11 cellular contexts compared by ENCODE assay signal in genomic region chr19:4393947-4394590, GRCh38. TPM values are rescaled to one million over a fixed set of nuclear protein-coding genes. Genes with fewer than 3 reads are reported as not detected.
DNase-seq lines count a peak whose midpoint lies in the region; ATAC-seq and TF ChIP-seq lines count a peak whose summit lies in the region.
"Had no signal": no experiment of that assay in that cellular context is flagged by ENCODE, and none has a peak within 500 bp of the region (broad histone marks: within the 10 kb centered on the region; RNA-seq: fewer than 3 reads in every experiment).

No MANE protein-coding gene starts in this region.

- H3K4me3 ChIP-seq in IMR-90 (ENCODE audit: insufficient read depth, low read depth, low read length): no peak overlapping the region
- H3K4me3 ChIP-seq in endodermal cell (ENCODE audit: low read length): peak overlapping the region; percentile 1
- no peak overlapping the region for H3K4me3 ChIP-seq in neuronal stem cell (ENCODE audit: low read length in 2 of 2)
- no peak overlapping the region for H3K4me3 ChIP-seq in brain microvascular endothelial cell (ENCODE audit: low read depth, low read length)

- no peak overlapping the region for H2BK12ac ChIP-seq in neuronal stem cell (ENCODE audit: low read length)

- POLR2A ChIA-PET in CD4-positive, alpha-beta T cell (lab: Charles Lee): interaction anchor here (1.2 kb wide), 1 partner anchor 24 kb away, joined by 4 read pairs; no protein-coding TSS in a partner anchor
- POLR2A ChIA-PET in IMR-90 (lab: Charles Lee; ENCODE audit: unreplicated experiment): interaction anchor here (0.5 kb wide), 1 partner anchor 165 kb away, joined by 3 read pairs; the partner anchor contains the start of gene SEMA6B

- H4K91ac ChIP-seq in IMR-90 (ENCODE audit: insufficient read depth, low read depth, low read length) (peak overlapping the region; percentile 20; the same call in 1 of the 2 replicates), neuronal stem cell (ENCODE audit: low read depth, low read length, poor library complexity) (no peak overlapping the region)

- H3K9ac ChIP-seq in IMR-90 (ENCODE audit: low read depth, low read length): peak overlapping the region; percentile 57
- peak overlapping the region; percentile 35 for H3K9ac ChIP-seq in endodermal cell (ENCODE audit: extremely low read depth, low read length, poor library complexity, severe bottlenecking)
- H3K9ac ChIP-seq in neuronal stem cell (ENCODE audit: low read depth, low read length, poor library complexity): peak overlapping the region; percentile 80
- H3K9ac ChIP-seq: SK-N-SH had no signal

- ATAC-seq in CD4-positive, alpha-beta T cell (ENCODE audit: poor library complexity): no peak
- ATAC-seq in IMR-90 (ENCODE audit: low read depth): no peak

- H3K4ac ChIP-seq in IMR-90 (ENCODE audit: low read depth, low read length) (peak overlapping the region; percentile 50), neuronal stem cell (ENCODE audit: low read length) (no peak overlapping the region)

- no peak for DNase-seq in CD4-positive, alpha-beta T cell
- DNase-seq in IMR-90: no peak
- peak; percentile 59 for DNase-seq in endodermal cell
- no peak for DNase-seq in neuronal stem cell (ENCODE audit: low spot score)
- DNase-seq in NCI-H774 (lab: John Stamatoyannopoulos, UW): no peak
- no peak for DNase-seq in brain microvascular endothelial cell
- no peak for DNase-seq in NCI-H1694 (lab: John Stamatoyannopoulos, UW)
- no peak for DNase-seq in Calu3
- DNase-seq: DMS79 treated with DMSO at 0.1 percent for 48 hours, retina, SK-N-SH had no signal

- H3K4me1 ChIP-seq in IMR-90 (ENCODE audit: control insufficient read depth, insufficient read depth, low read length) (peaks cover 49% of the 10 kb centered on the region), endodermal cell (ENCODE audit: control insufficient read depth, insufficient read depth, low read length) (peaks cover 27% of the 10 kb centered on the region), neuronal stem cell (ENCODE audit: control insufficient read depth in 2 of 2, insufficient read depth in 1 of 2, low read depth in 1 of 2, low read length in 2 of 2) (peaks cover 40 to 50% of the 10 kb centered on the region in 2 donors)

- TF ChIP-seq CTCF in CD4-positive, alpha-beta T cell (IDR thresholded peaks at IDR 0.05): no peak
- no peak for TF ChIP-seq CTCF in IMR-90 (conservative IDR thresholded peaks at IDR 0.05; ENCODE audit: low read depth, low read length)
- no peak for TF ChIP-seq CTCF in endodermal cell (conservative IDR thresholded peaks at IDR 0.05)
- TF ChIP-seq CTCF in brain microvascular endothelial cell (IDR thresholded peaks at IDR 0.05; ENCODE audit: low read depth, low read length, missing control alignments): no peak
- no peak for TF ChIP-seq CTCF in Calu3 (IDR thresholded peaks at IDR 0.05; ENCODE audit: unreplicated experiment)

- H3K27me3 ChIP-seq in CD4-positive, alpha-beta T cell (ENCODE audit: control insufficient read depth, insufficient read depth, low read length): no peaks in the 10 kb centered on the region
- no peaks in the 10 kb centered on the region for H3K27me3 ChIP-seq in IMR-90 (ENCODE audit: control insufficient read depth, insufficient read depth, low read length)
- H3K27me3 ChIP-seq in endodermal cell (ENCODE audit: control insufficient read depth, insufficient read depth, low read length, poor library complexity, severe bottlenecking): no peaks in the 10 kb centered on the region
- no peaks in the 10 kb centered on the region for H3K27me3 ChIP-seq in neuronal stem cell (ENCODE audit: control insufficient read depth in 3 of 3, insufficient read depth in 3 of 3, low read depth in 1 of 3, low read length in 3 of 3)
- no peaks in the 10 kb centered on the region for H3K27me3 ChIP-seq in brain microvascular endothelial cell (replicated peaks)

- peaks cover 38% of the 10 kb centered on the region for H3K36me3 Mint-ChIP-seq in CD4-positive, alpha-beta T cell (ENCODE audit: low read depth)
- H3K36me3 Mint-ChIP-seq in endodermal cell (ENCODE audit: low read depth) (peaks cover 16% of the 10 kb centered on the region), Calu3 (ENCODE audit: insufficient read depth, unreplicated experiment) (peaks cover 11% of the 10 kb centered on the region)

- TF ChIP-seq RAD21 in IMR-90 (IDR thresholded peaks at IDR 0.05; ENCODE audit: low read length): no peak

- WGBS in IMR-90 (ENCODE audit: extremely low coverage in 2 of 2, insufficient read length in 1 of 2), 2 experiments: no CpG with 5 or more reads among the region's 8 CpGs
- 37 to 54% methylated on average over 3 to 8 of the region's 8 CpGs for WGBS in endodermal cell (ENCODE audit: insufficient coverage in 1 of 2, insufficient read length in 1 of 2), 2 experiments
- WGBS in neuronal stem cell (ENCODE audit: extremely low coverage in 2 of 2, insufficient read length in 2 of 2, insufficient replicate concordance in 1 of 2), 2 donors: no CpG with 5 or more reads among the region's 8 CpGs

- H3K23ac ChIP-seq in IMR-90 (ENCODE audit: low read depth, low read length): peak overlapping the region; percentile 73
- no peak overlapping the region for H3K23ac ChIP-seq in neuronal stem cell (ENCODE audit: low read depth, low read length, poor library complexity)

- H3K9me1 ChIP-seq in IMR-90 (ENCODE audit: insufficient read depth, low read length): peaks cover 30% of the 10 kb centered on the region

- BruUV-seq in IMR-90 (replicated peaks; lab: Mats Ljungman, UMichigan): no TSS peak
- no TSS peak for BruUV-seq in Calu3 (replicated peaks; lab: Mats Ljungman, UMichigan)

- H4K20me1 ChIP-seq in IMR-90 (ENCODE audit: insufficient read depth, low read length): peaks cover 93% of the 10 kb centered on the region

- H2BK15ac ChIP-seq in IMR-90 (ENCODE audit: low read depth, low read length) (no peak overlapping the region; the same call in 2 of the 3 replicates), neuronal stem cell (ENCODE audit: low read length) (no peak overlapping the region)

- H3K9me3 Mint-ChIP-seq in CD4-positive, alpha-beta T cell: no peaks in the 10 kb centered on the region
- H3K9me3 Mint-ChIP-seq in endodermal cell (no peaks in the 10 kb centered on the region), Calu3 (ENCODE audit: low read depth, unreplicated experiment) (no peaks in the 10 kb centered on the region)

- H2BK120ac ChIP-seq in IMR-90 (ENCODE audit: low read depth, low read length) (no peak overlapping the region; the same call in 1 of the 2 replicates), neuronal stem cell (ENCODE audit: low read depth, low read length) (no peak overlapping the region)

- H3K4me1 Mint-ChIP-seq in CD4-positive, alpha-beta T cell (ENCODE audit: low read depth): peaks cover 65% of the 10 kb centered on the region
- H3K4me1 Mint-ChIP-seq in endodermal cell (peaks cover 48% of the 10 kb centered on the region), Calu3 (ENCODE audit: low read depth, unreplicated experiment) (peaks cover 13% of the 10 kb centered on the region)

- H3K14ac ChIP-seq in IMR-90 (replicated peaks; ENCODE audit: low read depth, low read length) (peak overlapping the region; percentile 68), neuronal stem cell (ENCODE audit: low read length) (no peak overlapping the region)

- no peak overlapping the region for H3K56ac ChIP-seq in IMR-90 (ENCODE audit: extremely low read depth, insufficient read depth, low read length)

- H4K5ac ChIP-seq in IMR-90 (ENCODE audit: low read depth, low read length): peak overlapping the region; percentile 6; the same call in 1 of the 2 replicates

- dilution Hi-C loops in IMR-90 (cut with HindIII; ENCODE audit: low sequenced_read_pairs, unreplicated experiment): no loop called here

- H3K9me3 ChIP-seq in CD4-positive, alpha-beta T cell (ENCODE audit: control insufficient read depth, low read length): no peaks in the 10 kb centered on the region
- H3K9me3 ChIP-seq in IMR-90 (ENCODE audit: control insufficient read depth, insufficient read depth, low read length) (no peaks in the 10 kb centered on the region), endodermal cell (ENCODE audit: control insufficient read depth, low read length) (no peaks in the 10 kb centered on the region), neuronal stem cell (replicated peaks in 1 of 2; ENCODE audit: control insufficient read depth in 2 of 2, insufficient read depth in 1 of 2, low read depth in 1 of 2, low read length in 2 of 2) (no peaks in the 10 kb centered on the region)
- H3K9me3 ChIP-seq: SK-N-SH had no signal

- H2BK20ac ChIP-seq in IMR-90 (ENCODE audit: low read depth, low read length): no peak overlapping the region

- peak overlapping the region; percentile 48 for H2AK9ac ChIP-seq in IMR-90 (replicated peaks; ENCODE audit: low read depth, low read length, poor library complexity)

- H2BK5ac ChIP-seq in IMR-90 (ENCODE audit: low read depth, low read length, poor library complexity, severe bottlenecking) (peak overlapping the region; percentile 44), neuronal stem cell (ENCODE audit: low read length) (peak overlapping the region; percentile 21)

- H3K27me3 Mint-ChIP-seq in CD4-positive, alpha-beta T cell: no peaks in the 10 kb centered on the region
- H3K27me3 Mint-ChIP-seq in endodermal cell (ENCODE audit: insufficient read depth): no peaks in the 10 kb centered on the region
- H3K27me3 Mint-ChIP-seq in Calu3 (ENCODE audit: unreplicated experiment): no peaks in the 10 kb centered on the region

- H3K79me1 ChIP-seq in IMR-90 (ENCODE audit: low read depth in 1 of 2, low read length in 2 of 2) (peaks cover 18 to 91% of the 10 kb centered on the region in 2 experiments), neuronal stem cell (ENCODE audit: low read depth, low read length) (peaks cover 13% of the 10 kb centered on the region)

- peak overlapping the region in 1 of 2 experiments; percentile 20; a peak in 1 of 4 replicates for H4K8ac ChIP-seq in IMR-90 (ENCODE audit: low read depth in 2 of 2, low read length in 2 of 2)
- no peak overlapping the region for H4K8ac ChIP-seq in neuronal stem cell (ENCODE audit: low read depth, low read length)

- H3K4me2 ChIP-seq in IMR-90 (ENCODE audit: low read depth, low read length): peak overlapping the region; percentile 37
- H3K4me2 ChIP-seq in neuronal stem cell (ENCODE audit: insufficient read depth, low read length, poor library complexity, severe bottlenecking): peak overlapping the region; percentile 46
- H3K4me2 ChIP-seq: SK-N-SH had no signal

- H3K36me3 ChIP-seq in IMR-90 (ENCODE audit: control insufficient read depth, insufficient read depth, low read length) (peaks cover 10% of the 10 kb centered on the region; the same call in 1 of the 2 replicates), endodermal cell (ENCODE audit: control insufficient read depth, insufficient read depth, low read length) (peaks cover 23% of the 10 kb centered on the region), neuronal stem cell (replicated peaks in 1 of 2; ENCODE audit: control insufficient read depth in 2 of 2, insufficient read depth in 2 of 2, low read length in 2 of 2) (peaks cover 0 to 41% of the 10 kb centered on the region in 2 donors), brain microvascular endothelial cell (replicated peaks) (peaks cover 22% of the 10 kb centered on the region)

- intact Hi-C loops in CD4-positive, alpha-beta T cell (cut with DNase I, micrococcal nuclease): no loop called here
- intact Hi-C loops in IMR-90 (cut with micrococcal nuclease) (no loop called here), Calu3 (cut with micrococcal nuclease; ENCODE audit: unreplicated experiment) (no loop called here)

- H2AK5ac ChIP-seq in IMR-90 (ENCODE audit: low read depth, low read length): no peak overlapping the region; the same call in 1 of the 2 replicates
- H2AK5ac ChIP-seq in neuronal stem cell (ENCODE audit: low read depth, low read length): no peak overlapping the region

- H3K27ac ChIP-seq in CD4-positive, alpha-beta T cell (ENCODE audit: low read depth, low read length): no peak overlapping the region
- peak overlapping the region; percentile 76 for H3K27ac ChIP-seq in IMR-90 (ENCODE audit: insufficient read depth, low read length)
- peak overlapping the region; percentile 80 for H3K27ac ChIP-seq in endodermal cell (ENCODE audit: low read depth, low read length)
- H3K27ac ChIP-seq in neuronal stem cell (replicated peaks; ENCODE audit: low read length): peak overlapping the region; percentile 94
- H3K27ac ChIP-seq in brain microvascular endothelial cell: no peak overlapping the region

- H3K18ac ChIP-seq in IMR-90 (ENCODE audit: low read depth, low read length): no peak overlapping the region
- peak overlapping the region; percentile 35 for H3K18ac ChIP-seq in neuronal stem cell (ENCODE audit: low read length)

- CTCF ChIA-PET in CD4-positive, alpha-beta T cell (lab: Charles Lee): interaction anchor here (2.0 kb wide), 1 partner anchor 24 kb away, joined by 9 read pairs; no protein-coding TSS in a partner anchor
- CTCF ChIA-PET in IMR-90 (lab: Yijun Ruan, JAX) (interaction anchor here (0.6 kb wide), 1 partner anchor 15 kb away, joined by 4 read pairs; no protein-coding TSS in a partner anchor), Calu3 (lab: Charles Lee) (interaction anchor here (0.6 kb wide), 2 partner anchors 91 to 146 kb away, joined by 3 read pairs; no protein-coding TSS in a partner anchor)

- H3K27ac Mint-ChIP-seq in CD4-positive, alpha-beta T cell: peak overlapping the region; percentile 47
- peak overlapping the region; percentile 84 for H3K27ac Mint-ChIP-seq in endodermal cell
- H3K27ac Mint-ChIP-seq in Calu3 (ENCODE audit: unreplicated experiment): no peak overlapping the region

- TF ChIP-seq POLR2A in IMR-90 (IDR thresholded peaks at IDR 0.05; ENCODE audit: low read depth, low read length): no peak

- in situ Hi-C loops in IMR-90 (cut with MboI; ENCODE audit: low sequenced_read_pairs): no loop called here
- in situ Hi-C loops in brain microvascular endothelial cell (cut with HindIII; ENCODE audit: low pct_ligation_motif_present, low sequenced_read_pairs): no loop called here

- H2AFZ ChIP-seq in IMR-90 (replicated peaks; ENCODE audit: low read length, poor library complexity) (peak overlapping the region; percentile 64), neuronal stem cell (ENCODE audit: low read length) (no peak overlapping the region)

- peak overlapping the region; percentile 51 for H3K4me3 Mint-ChIP-seq in CD4-positive, alpha-beta T cell
- no peak overlapping the region for H3K4me3 Mint-ChIP-seq in endodermal cell
- H3K4me3 Mint-ChIP-seq in Calu3 (ENCODE audit: low read depth, unreplicated experiment): no peak overlapping the region

RNA-seq across cellular contexts. Expression of gene SH3GL1, which starts 6.3 kb away (rescaled TPM):
- 10 to 100 TPM; 39.3 to 40.9 TPM for total RNA-seq in CD4-positive, alpha-beta T cell
- total RNA-seq in IMR-90 (2012; rRNA removed) (28.1 and 32.2 TPM in 2 replicates), endodermal cell (10 to 100 TPM; 76.8 to 77.0 TPM), Calu3 (2022) (40.7 and 42.0 TPM in 2 replicates)
- polyA plus RNA-seq in IMR-90 (2012; rRNA removed): 138 and 161 TPM in 2 replicates
- polyA plus RNA-seq in IMR-90 (2012; cell fraction: cytosol; rRNA removed): 103 and 170 TPM in 2 replicates
- polyA plus RNA-seq in IMR-90 (2012; cell fraction: nucleus; rRNA removed; ENCODE audit: low replicate concordance): 93.0 and 160 TPM in 2 replicates
- polyA plus RNA-seq in endodermal cell (2013, experiment 1 of 2): 76.9 TPM
- 77.1 TPM for polyA plus RNA-seq in endodermal cell (2013, experiment 2 of 2)
- polyA plus RNA-seq in neuronal stem cell (2013, experiment 1 of 2): 88.3 TPM
- polyA plus RNA-seq in neuronal stem cell (2013, experiment 2 of 2): 86.1 TPM

RNA-seq across cellular contexts. Expression of gene CHAF1A, which starts 8.4 kb away (rescaled TPM):
- 10 to 100 TPM; 27.5 to 27.8 TPM for total RNA-seq in CD4-positive, alpha-beta T cell
- total RNA-seq in IMR-90 (2012; rRNA removed): 11.4 and 12.4 TPM in 2 replicates
- polyA plus RNA-seq in IMR-90 (2012; rRNA removed): 22.9 and 26.7 TPM in 2 replicates
- polyA plus RNA-seq in IMR-90 (2012; cell fraction: cytosol; rRNA removed): 16.1 and 20.9 TPM in 2 replicates
- 18.2 and 45.9 TPM in 2 replicates for polyA plus RNA-seq in IMR-90 (2012; cell fraction: nucleus; rRNA removed; ENCODE audit: low replicate concordance)
- 10 to 100 TPM; 70.7 to 76.9 TPM for total RNA-seq in endodermal cell
- 48.1 TPM for polyA plus RNA-seq in endodermal cell (2013, experiment 1 of 2)
- 46.4 TPM for polyA plus RNA-seq in endodermal cell (2013, experiment 2 of 2)
- polyA plus RNA-seq in neuronal stem cell (2013, experiment 1 of 2): 59.2 TPM
- polyA plus RNA-seq in neuronal stem cell (2013, experiment 2 of 2): 56.4 TPM
- total RNA-seq in Calu3 (2022): 37.2 and 43.3 TPM in 2 replicates

RNA-seq across cellular contexts. Expression of gene MPND, which starts 50.7 kb away (rescaled TPM):
- total RNA-seq in CD4-positive, alpha-beta T cell: 10 to 100 TPM; 10.3 to 11.0 TPM
- total RNA-seq in IMR-90 (2012; rRNA removed) (2.3 and 3.3 TPM in 2 replicates), endodermal cell (10 to 100 TPM; 51.5 to 55.9 TPM), Calu3 (2022) (15.3 and 21.1 TPM in 2 replicates)
- 8.1 and 9.8 TPM in 2 replicates for polyA plus RNA-seq in IMR-90 (2012; rRNA removed)
- 12.5 and 13.1 TPM in 2 replicates for polyA plus RNA-seq in IMR-90 (2012; cell fraction: cytosol; rRNA removed)
- polyA plus RNA-seq in IMR-90 (2012; cell fraction: nucleus; rRNA removed; ENCODE audit: low replicate concordance): 4.6 and 9.8 TPM in 2 replicates
- 32.8 TPM for polyA plus RNA-seq in endodermal cell (2013, experiment 1 of 2)
- 30.6 TPM for polyA plus RNA-seq in endodermal cell (2013, experiment 2 of 2)
- polyA plus RNA-seq in neuronal stem cell (2013, experiment 1 of 2): 20.6 TPM
- 22.4 TPM for polyA plus RNA-seq in neuronal stem cell (2013, experiment 2 of 2)

RNA-seq across cellular contexts. Expression of gene STAP2, which starts 55.4 kb away (rescaled TPM):
- 1 to 10 TPM; 1.7 to 1.8 TPM for total RNA-seq in CD4-positive, alpha-beta T cell
- 1.3 and 1.4 TPM in 2 replicates for total RNA-seq in IMR-90 (2012; rRNA removed)
- 3.2 and 3.4 TPM in 2 replicates for polyA plus RNA-seq in IMR-90 (2012; rRNA removed)
- polyA plus RNA-seq in IMR-90 (2012; cell fraction: cytosol; rRNA removed): 7.1 and 7.7 TPM in 2 replicates
- polyA plus RNA-seq in IMR-90 (2012; cell fraction: nucleus; rRNA removed; ENCODE audit: low replicate concordance): 10.0 and 17.1 TPM in 2 replicates
- 10 to 100 TPM; 12.7 to 13.3 TPM for total RNA-seq in endodermal cell
- polyA plus RNA-seq in endodermal cell (2013, experiment 1 of 2): 10.3 TPM
- polyA plus RNA-seq in endodermal cell (2013, experiment 2 of 2): 9.6 TPM
- polyA plus RNA-seq in neuronal stem cell (2013, experiment 1 of 2): 6.4 TPM
- polyA plus RNA-seq in neuronal stem cell (2013, experiment 2 of 2): 7.4 TPM
- total RNA-seq in Calu3 (2022): 28.7 and 30.5 TPM in 2 replicates

Comparison
In these comparisons a context has a peak if more than half of its experiments do, and no peak if none do; other contexts are left out.
1. H3K27ac ChIP-seq: peak in IMR-90 (single experiment), endodermal cell (single experiment) and neuronal stem cell (single experiment); none in CD4-positive, alpha-beta T cell (single experiment) and brain microvascular endothelial cell (single experiment).
2. Peak in every context shown above with its lines, with median percentiles within 50 percentile points of each other: H3K9ac ChIP-seq.